In genomic region chr16:67173808-67174705, GRCh38 we compare ENCODE assay signal across 7 cellular contexts. TPM values are rescaled to one million over a fixed set of nuclear protein-coding genes. Genes with fewer than 3 reads are reported as not detected.
DNase-seq lines count a peak whose midpoint lies in the region; ATAC-seq and TF ChIP-seq lines count a peak whose summit lies in the region.

No MANE protein-coding gene starts in this region.

- peaks cover 7% of the 10 kb centered on the region for H3K36me3 Mint-ChIP-seq in activated CD4-positive, alpha-beta T cell treated with anti-CD3 and anti-CD28 coated beads for 36 hours (ENCODE audit: low read depth)
- H3K36me3 Mint-ChIP-seq in dendritic cell treated with granulocyte-macrophage colony-stimulating factor and Interleukin-4, amounts not matched to agents 40 ng/mL and 50 ng/mL, for 4 days (ENCODE audit: low read depth), result peaks cover 46% of the 10 kb centered on the region

- CTCF ChIA-PET in activated CD4-positive, alpha-beta T cell treated with anti-CD3 and anti-CD28 coated beads for 36 hours (lab: Charles Lee), result interaction anchor here (0.6 to 5.3 kb wide), 6 partner anchors 12 to 156 kb away, joined by 3 to 39 read pairs (median 4); partner anchors contain the start of gene HSF4

- peaks cover 57% of the 10 kb centered on the region for H3K27me3 Mint-ChIP-seq in activated CD4-positive, alpha-beta T cell treated with anti-CD3 and anti-CD28 coated beads for 36 hours
- peaks cover 74% of the 10 kb centered on the region for H3K27me3 Mint-ChIP-seq in dendritic cell treated with granulocyte-macrophage colony-stimulating factor and Interleukin-4, amounts not matched to agents 40 ng/mL and 50 ng/mL, for 4 days

- H3K27ac Mint-ChIP-seq in activated CD4-positive, alpha-beta T cell treated with anti-CD3 and anti-CD28 coated beads for 36 hours, result peak overlapping the region; percentile 53
- peak overlapping the region; percentile 88 for H3K27ac Mint-ChIP-seq in dendritic cell treated with granulocyte-macrophage colony-stimulating factor and Interleukin-4, amounts not matched to agents 40 ng/mL and 50 ng/mL, for 4 days

- intact Hi-C loops in activated CD4-positive, alpha-beta T cell treated with anti-CD3 and anti-CD28 coated beads for 36 hours (cut with DNase I, micrococcal nuclease), result loop anchor here in 1 of 2 experiments (1.0 kb wide), 1 partner anchor 10 kb away; the partner anchor contains the start of gene HSF4
- intact Hi-C loops in dendritic cell treated with granulocyte-macrophage colony-stimulating factor and Interleukin-4, amounts not matched to agents 40 ng/mL and 50 ng/mL, for 4 days (cut with micrococcal nuclease), result no loop called here
- intact Hi-C loops in left colon (cut with DNase I, micrococcal nuclease), result no loop called here

- DNase-seq in HFF-Myc (ENCODE audit: extremely low read depth, low read depth) (no peak), NCI-H2107 treated with DMSO at 0.1 percent for 48 hours (lab: John Stamatoyannopoulos, UW; ENCODE audit: unreplicated experiment) (peak; percentile 62), left colon (peak; percentile 92 to 95)
- peak; percentile 79 for DNase-seq in activated CD4-positive, alpha-beta T cell treated with anti-CD3 and anti-CD28 coated beads for 36 hours
- DNase-seq in stimulated activated CD4-positive, alpha-beta T cell treated with anti-CD3 and anti-CD28 coated beads, Interleukin-4, amount 100 ng/mL, for 24 hours, result peak; percentile 61

- POLR2A ChIA-PET in activated CD4-positive, alpha-beta T cell treated with anti-CD3 and anti-CD28 coated beads for 36 hours (lab: Charles Lee), result interaction anchor here (0.6 to 0.7 kb wide), 2 partner anchors 11 to 147 kb away, joined by 3 to 4 read pairs; no protein-coding TSS in a partner anchor

- H3K4me3 ChIP-seq in GM08714 (ENCODE audit: low read length) (peak overlapping the region; percentile 46; the same call in 1 of the 2 replicates), HFF-Myc (replicated peaks; ENCODE audit: low read depth, low read length) (peak overlapping the region; percentile 43)

- no peak for TF ChIP-seq CTCF in HFF-Myc (IDR thresholded peaks at IDR 0.05; ENCODE audit: low read depth, low read length, missing control alignments)

- ATAC-seq in activated CD4-positive, alpha-beta T cell treated with anti-CD3 and anti-CD28 coated beads for 36 hours, result peak; percentile 50
- peak; percentile 76 for ATAC-seq in left colon

- no peaks in the 10 kb centered on the region for H3K9me3 Mint-ChIP-seq in activated CD4-positive, alpha-beta T cell treated with anti-CD3 and anti-CD28 coated beads for 36 hours (ENCODE audit: low read depth)
- no peaks in the 10 kb centered on the region for H3K9me3 Mint-ChIP-seq in dendritic cell treated with granulocyte-macrophage colony-stimulating factor and Interleukin-4, amounts not matched to agents 40 ng/mL and 50 ng/mL, for 4 days

- H3K4me3 Mint-ChIP-seq in activated CD4-positive, alpha-beta T cell treated with anti-CD3 and anti-CD28 coated beads for 36 hours, result peak overlapping the region; percentile 68
- H3K4me3 Mint-ChIP-seq in dendritic cell treated with granulocyte-macrophage colony-stimulating factor and Interleukin-4, amounts not matched to agents 40 ng/mL and 50 ng/mL, for 4 days, result peak overlapping the region; percentile 84

- peaks cover 36% of the 10 kb centered on the region for H3K4me1 Mint-ChIP-seq in activated CD4-positive, alpha-beta T cell treated with anti-CD3 and anti-CD28 coated beads for 36 hours
- H3K4me1 Mint-ChIP-seq in dendritic cell treated with granulocyte-macrophage colony-stimulating factor and Interleukin-4, amounts not matched to agents 40 ng/mL and 50 ng/mL, for 4 days (ENCODE audit: low read depth), result peaks cover 70% of the 10 kb centered on the region

RNA-seq across cellular contexts. Expression of gene NOL3, which starts 3.7 kb away (rescaled TPM):
- total RNA-seq in activated CD4-positive, alpha-beta T cell treated with anti-CD3 and anti-CD28 coated beads for 36 hours, result 10 to 100 TPM; 15.5 to 17.5 TPM
- total RNA-seq in left colon, result 10 to 100 TPM; 23.1 to 30.2 TPM

RNA-seq across cellular contexts. Expression of gene HSF4, which starts 9.5 kb away (rescaled TPM):
- total RNA-seq in activated CD4-positive, alpha-beta T cell treated with anti-CD3 and anti-CD28 coated beads for 36 hours, result 10 to 100 TPM; 15.7 to 20.7 TPM
- total RNA-seq in left colon, result 10 to 100 TPM; 36.5 to 39.2 TPM

RNA-seq across cellular contexts. Expression of gene MATCAP1, which starts 9.7 kb away (rescaled TPM):
- total RNA-seq in activated CD4-positive, alpha-beta T cell treated with anti-CD3 and anti-CD28 coated beads for 36 hours, result 10 to 100 TPM; 28.8 to 30.4 TPM
- total RNA-seq in left colon, result 10 to 100 TPM; 21.9 to 30.8 TPM

RNA-seq across cellular contexts. Expression of gene FBXL8, which starts 14.3 kb away (rescaled TPM):
- 10 to 100 TPM; 15.5 to 21.0 TPM for total RNA-seq in activated CD4-positive, alpha-beta T cell treated with anti-CD3 and anti-CD28 coated beads for 36 hours
- 10 to 100 TPM; 20.2 to 23.0 TPM for total RNA-seq in left colon

RNA-seq across cellular contexts. Expression of gene TRADD, which starts 14.3 kb away (rescaled TPM):
- total RNA-seq in activated CD4-positive, alpha-beta T cell treated with anti-CD3 and anti-CD28 coated beads for 36 hours, result 10 to 100 TPM; 22.0 to 34.0 TPM
- total RNA-seq in left colon, result 10 to 100 TPM; 25.5 to 27.4 TPM
